In the genomic region with DNA sequence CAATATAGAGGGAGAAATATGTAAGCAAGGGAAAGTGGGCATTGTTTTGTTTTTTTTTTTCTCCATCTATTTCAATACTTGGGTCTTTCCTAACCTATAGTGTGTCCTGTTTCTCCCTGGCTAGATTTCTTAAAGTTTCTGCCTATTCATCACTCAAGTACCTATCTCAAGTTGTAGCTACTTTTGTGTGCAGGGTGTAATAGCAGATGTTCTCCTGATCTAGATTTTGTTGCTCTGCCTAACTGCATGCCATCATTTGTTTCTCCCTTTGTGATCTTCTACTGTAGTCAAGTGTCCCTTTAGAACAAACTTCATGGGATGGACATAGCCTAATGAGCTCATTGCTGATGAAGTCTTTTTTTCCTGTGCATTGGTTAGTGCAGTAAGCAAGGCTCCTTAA, we compare ENCODE assay signal across 19 cellular contexts. TPM values are rescaled to one million over a fixed set of nuclear protein-coding genes. Genes with fewer than 3 reads are reported as not detected.
DNase-seq lines count a peak whose midpoint lies in the region; ATAC-seq, FAIRE-seq and TF ChIP-seq lines count a peak whose summit lies in the region.
"Had no signal": no experiment of that assay in that cellular context is flagged by ENCODE, and none has a peak within 500 bp of the region (broad histone marks: within the 10 kb centered on the region; RNA-seq: fewer than 3 reads in every experiment).

No MANE protein-coding gene starts in this region.

- H3K9ac ChIP-seq in SK-N-MC (ENCODE audit: insufficient read length): no peak overlapping the region
- no peak overlapping the region for H3K9ac ChIP-seq in K562 (ENCODE audit: insufficient read depth in 1 of 2, low read depth in 2 of 2, low read length in 2 of 2)

- H3K4me3 ChIP-seq in SK-N-MC (no peak overlapping the region), K562 (no peak overlapping the region)
- H3K4me3 ChIP-seq: A549, PC-9 had no signal

- H4K20me1 ChIP-seq in K562 (replicated peaks; ENCODE audit: control insufficient read depth, insufficient read depth, low read length): peaks cover 4% of the 10 kb centered on the region; the same call in 1 of the 2 replicates

- H2AFZ ChIP-seq in K562 (ENCODE audit: low read depth, low read length): no peak overlapping the region
- H2AFZ ChIP-seq: PC-9 had no signal

- no peak for TF ChIP-seq POLR2A in K562 (conservative IDR thresholded peaks at IDR 0.05)

- peak overlapping the region; percentile 44 for H3K27ac Mint-ChIP-seq in activated naive CD8-positive, alpha-beta T cell treated with anti-CD3 and anti-CD28 coated beads, Interleukin-2, amount 10 ng/mL, durations not matched to agents 7 days and 5 days
- H3K27ac Mint-ChIP-seq in activated naive CD8-positive, alpha-beta T cell treated with anti-CD3 and anti-CD28 coated beads for 36 hours: no peak overlapping the region
- H3K27ac Mint-ChIP-seq in nephron progenitor cell: peak overlapping the region; percentile 93

- peaks cover 86% of the 10 kb centered on the region for H3K79me2 ChIP-seq in K562 (ENCODE audit: control insufficient read depth, insufficient read depth, low read length)

- TF ChIP-seq RAD21 in K562 (CRISPR knock-in tag; conservative IDR thresholded peaks at IDR 0.05 in 1 of 2, IDR thresholded peaks at IDR 0.05 in 1 of 2): peak in 1 of 2 experiments; percentile 5; a peak in 1 of 4 replicates

- H3K27me3 Mint-ChIP-seq in activated naive CD8-positive, alpha-beta T cell treated with anti-CD3 and anti-CD28 coated beads, Interleukin-2, amount 10 ng/mL, durations not matched to agents 7 days and 5 days: no peaks in the 10 kb centered on the region
- no peaks in the 10 kb centered on the region for H3K27me3 Mint-ChIP-seq in activated naive CD8-positive, alpha-beta T cell treated with anti-CD3 and anti-CD28 coated beads for 36 hours
- no peaks in the 10 kb centered on the region for H3K27me3 Mint-ChIP-seq in nephron progenitor cell (ENCODE audit: low read depth, poor library complexity)

- no peak for TF ChIP-seq CTCF in K562 (IDR thresholded peaks at IDR 0.05 in 2 of 3, conservative IDR thresholded peaks at IDR 0.05 in 1 of 3; ENCODE audit: insufficient read depth in 2 of 3, low read depth in 1 of 3, low read length in 3 of 3)
- no peak for TF ChIP-seq CTCF in nephron progenitor cell (IDR thresholded peaks at IDR 0.05)
- TF ChIP-seq CTCF in foreskin keratinocyte (conservative IDR thresholded peaks at IDR 0.05): no peak

- no peaks in the 10 kb centered on the region for H3K9me3 Mint-ChIP-seq in activated naive CD8-positive, alpha-beta T cell treated with anti-CD3 and anti-CD28 coated beads, Interleukin-2, amount 10 ng/mL, durations not matched to agents 7 days and 5 days
- H3K9me3 Mint-ChIP-seq in activated naive CD8-positive, alpha-beta T cell treated with anti-CD3 and anti-CD28 coated beads for 36 hours: no peaks in the 10 kb centered on the region
- H3K9me3 Mint-ChIP-seq in nephron progenitor cell: no peaks in the 10 kb centered on the region
- H3K9me3 Mint-ChIP-seq: CD14-positive monocyte had no signal

- BruUV-seq in K562 (replicated peaks; lab: Mats Ljungman, UMichigan): no TSS peak

- H3K36me3 ChIP-seq in SK-N-MC (ENCODE audit: insufficient read depth, low read length) (peaks cover 56% of the 10 kb centered on the region), K562 (ENCODE audit: control insufficient read depth, insufficient read depth, low read length) (peaks cover 44% of the 10 kb centered on the region)

- H3K9me1 ChIP-seq in K562 (ENCODE audit: control insufficient read depth, insufficient read depth, low read length): no peaks in the 10 kb centered on the region

- POLR2A ChIA-PET in activated naive CD8-positive, alpha-beta T cell treated with anti-CD3 and anti-CD28 coated beads, Interleukin-2, amount 10 ng/mL, durations not matched to agents 7 days and 5 days (lab: Charles Lee): interaction anchor here (0.8 to 0.9 kb wide), 2 partner anchors 68 to 84 kb away, joined by 3 to 4 read pairs; no protein-coding TSS in a partner anchor
- POLR2A ChIA-PET in K562 (lab: Yijun Ruan, JAX): interaction anchor here (1.0 to 1.7 kb wide), 10 partner anchors 10 to 43 kb away, joined by 3 to 5 read pairs (median 4); no protein-coding TSS in a partner anchor

- H3K27ac ChIP-seq in SK-N-MC (0 out of 2 replicates have a peak overlapping the region, but pooled peaks have one; percentile 56), K562 (ENCODE audit: extremely low read depth, low read depth, low read length) (0 out of 3 replicates have a peak overlapping the region, but pooled peaks have one; percentile 1), foreskin keratinocyte (no peak overlapping the region)
- H3K27ac ChIP-seq: A549, PC-9 had no signal

- H3K4me1 ChIP-seq in K562 (replicated peaks in 1 of 2; ENCODE audit: control insufficient read depth in 2 of 2, insufficient read depth in 2 of 2, low read length in 2 of 2): peaks cover 14 to 55% of the 10 kb centered on the region in 2 experiments
- H3K4me1 ChIP-seq in foreskin keratinocyte: peaks cover 31% of the 10 kb centered on the region

- H3K27me3 ChIP-seq in K562 (ENCODE audit: control insufficient read depth in 2 of 2, insufficient read depth in 2 of 2, low read length in 2 of 2) (no peaks in the 10 kb centered on the region), foreskin keratinocyte (no peaks in the 10 kb centered on the region)

- no peak overlapping the region for H3K4me3 Mint-ChIP-seq in activated naive CD8-positive, alpha-beta T cell treated with anti-CD3 and anti-CD28 coated beads, Interleukin-2, amount 10 ng/mL, durations not matched to agents 7 days and 5 days
- no peak overlapping the region for H3K4me3 Mint-ChIP-seq in activated naive CD8-positive, alpha-beta T cell treated with anti-CD3 and anti-CD28 coated beads for 36 hours
- no peak overlapping the region for H3K4me3 Mint-ChIP-seq in nephron progenitor cell
- H3K4me3 Mint-ChIP-seq: CD14-positive monocyte had no signal

- in situ Hi-C loops in K562 (cut with MboI): no loop called here

- peak; percentile 42 for FAIRE-seq in K562 (lab: Jason Lieb, UNC)
- FAIRE-seq: A549, GM12891 had no signal

- no peak for DNase-seq in activated naive CD8-positive, alpha-beta T cell treated with anti-CD3 and anti-CD28 coated beads, Interleukin-2, amount 10 ng/mL, durations not matched to agents 7 days and 5 days
- no peak for DNase-seq in activated naive CD8-positive, alpha-beta T cell treated with anti-CD3 and anti-CD28 coated beads for 36 hours
- DNase-seq in SK-N-MC (ENCODE audit: low read depth, low spot score) (no peak), K562 (ENCODE audit: extremely low read depth in 1 of 4, low spot score in 3 of 4) (peak in 1 of 4 experiments; percentile 37), nephron progenitor cell (no peak), NCI-H1436 (lab: John Stamatoyannopoulos, UW) (no peak), foreskin keratinocyte (no peak), AG08396 (ENCODE audit: low spot score) (no peak)
- DNase-seq: DMS 273 treated with DMSO at 0.1 percent for 48 hours; GF-D8; NCI-H1105 treated with DMSO at 0.1 percent for 48 hours; NCI-H187 treated with DMSO at 0.1 percent for 48 hours; NCI-H2171; NCI-H446; NK-92 treated with Interleukin-12 subunit alpha and Interleukin-12 subunit beta, amount 100 ng/mL, for 24 hours; PC-9 had no signal

- ATAC-seq in activated naive CD8-positive, alpha-beta T cell treated with anti-CD3 and anti-CD28 coated beads, Interleukin-2, amount 10 ng/mL, durations not matched to agents 7 days and 5 days (ENCODE audit: low read depth): peak; percentile 3
- ATAC-seq in K562: peak; percentile 32
- no peak for ATAC-seq in foreskin keratinocyte
- ATAC-seq: A549 had no signal

- H3K4me1 Mint-ChIP-seq in activated naive CD8-positive, alpha-beta T cell treated with anti-CD3 and anti-CD28 coated beads, Interleukin-2, amount 10 ng/mL, durations not matched to agents 7 days and 5 days: peaks cover 63% of the 10 kb centered on the region
- H3K4me1 Mint-ChIP-seq in activated naive CD8-positive, alpha-beta T cell treated with anti-CD3 and anti-CD28 coated beads for 36 hours: peaks cover 65% of the 10 kb centered on the region
- peaks cover 94% of the 10 kb centered on the region for H3K4me1 Mint-ChIP-seq in nephron progenitor cell

- peaks cover 29% of the 10 kb centered on the region for H3K36me3 Mint-ChIP-seq in activated naive CD8-positive, alpha-beta T cell treated with anti-CD3 and anti-CD28 coated beads, Interleukin-2, amount 10 ng/mL, durations not matched to agents 7 days and 5 days
- H3K36me3 Mint-ChIP-seq in activated naive CD8-positive, alpha-beta T cell treated with anti-CD3 and anti-CD28 coated beads for 36 hours: peaks cover 37% of the 10 kb centered on the region
- H3K36me3 Mint-ChIP-seq in nephron progenitor cell (ENCODE audit: low read depth): peaks cover 50% of the 10 kb centered on the region

- CTCF ChIA-PET in K562 (lab: Yijun Ruan, JAX; ENCODE audit: low intra/inter-chr PET ratio): no interaction called here

- H3K4me2 ChIP-seq in K562 (ENCODE audit: insufficient read depth, low read length): 0 out of 2 replicates have a peak overlapping the region, but pooled peaks have one; percentile 10
- H3K4me2 ChIP-seq: A549, PC-9 had no signal

- TF ChIP-seq EP300 in K562 (IDR thresholded peaks at IDR 0.05; ENCODE audit: low read length): no peak

- H3K9me3 ChIP-seq in SK-N-MC (ENCODE audit: low read depth, low read length): no peaks in the 10 kb centered on the region
- H3K9me3 ChIP-seq in K562 (replicated peaks; ENCODE audit: control insufficient read depth, insufficient read depth, low read depth, low read length): no peaks in the 10 kb centered on the region
- H3K9me3 ChIP-seq: A549 had no signal

- intact Hi-C loops in K562 (cut with micrococcal nuclease): loop anchor here (5.0 kb wide), 1 partner anchor 42 kb away; no protein-coding TSS in a partner anchor

RNA-seq across cellular contexts. Expression of a gene that starts 45.8 kb away (rescaled TPM):
- 10 to 100 TPM; 72.6 to 75.2 TPM for total RNA-seq in activated naive CD8-positive, alpha-beta T cell treated with anti-CD3 and anti-CD28 coated beads, Interleukin-2, amount 10 ng/mL, durations not matched to agents 7 days and 5 days
- 100 to 1,000 TPM in 1 of 2 experiments, 10 to 100 TPM in 1; 99.6 to 102 TPM for total RNA-seq in activated naive CD8-positive, alpha-beta T cell treated with anti-CD3 and anti-CD28 coated beads for 36 hours
- 9.4 and 30.0 TPM in 2 replicates for total RNA-seq in K562 (2011; cell fraction: chromatin; rRNA removed; ENCODE audit: low replicate concordance)
- total RNA-seq in K562 (2011; cell fraction: nucleolus; rRNA removed): 7.2 and 9.3 TPM in 2 replicates
- 10.3 and 14.0 TPM in 2 replicates for total RNA-seq in K562 (2011; cell fraction: nucleoplasm; rRNA removed)
- total RNA-seq in K562 (2014; rRNA removed) (26.0 and 26.7 TPM in 2 replicates), K562 (2014; rRNA removed; fragmentation: Illumina TruSeq; extraction: Trizol) (44.6 and 46.7 TPM in 2 replicates), K562 (2015; rRNA removed; fragmentation: Illumina TruSeq; extraction: Trizol) (38.6 and 39.6 TPM in 2 replicates), K562 (2021) (86.0 and 95.6 TPM in 2 replicates), foreskin keratinocyte (70.0 and 75.8 TPM in 2 replicates)
- polyA plus RNA-seq in K562 (2011; rRNA removed) (17.3 and 26.4 TPM in 2 replicates), K562 (2014; fragmentation: Illumina TruSeq; extraction: Trizol) (101 and 127 TPM in 2 replicates), K562 (2014; fragmentation: Nextera tagmentation; extraction: Ambion mirVana) (10 to 100 TPM; 29.2 to 38.2 TPM), K562 (2014; rRNA removed) (40.9 and 50.4 TPM in 2 replicates), foreskin keratinocyte (26.4 and 32.2 TPM in 2 replicates)
- polyA plus RNA-seq in K562 (2011; cell fraction: cytosol; rRNA removed): 6.0 and 13.1 TPM in 2 replicates
- polyA plus RNA-seq in K562 (2011; cell fraction: nucleus; rRNA removed): 16.4 and 19.7 TPM in 2 replicates
- 68.8 and 90.2 TPM in 2 replicates for polyA plus RNA-seq in K562 (2012)
- polyA minus RNA-seq in K562 (2011; rRNA and poly(A)+ RNA removed): 30.9 and 35.0 TPM in 2 replicates
- polyA minus RNA-seq in K562 (2011; cell fraction: cytosol; rRNA and poly(A)+ RNA removed): 43.7 and 44.8 TPM in 2 replicates
- 9.3 and 13.1 TPM in 2 replicates for polyA minus RNA-seq in K562 (2011; cell fraction: nucleus; rRNA and poly(A)+ RNA removed)
